In the genomic region with DNA sequence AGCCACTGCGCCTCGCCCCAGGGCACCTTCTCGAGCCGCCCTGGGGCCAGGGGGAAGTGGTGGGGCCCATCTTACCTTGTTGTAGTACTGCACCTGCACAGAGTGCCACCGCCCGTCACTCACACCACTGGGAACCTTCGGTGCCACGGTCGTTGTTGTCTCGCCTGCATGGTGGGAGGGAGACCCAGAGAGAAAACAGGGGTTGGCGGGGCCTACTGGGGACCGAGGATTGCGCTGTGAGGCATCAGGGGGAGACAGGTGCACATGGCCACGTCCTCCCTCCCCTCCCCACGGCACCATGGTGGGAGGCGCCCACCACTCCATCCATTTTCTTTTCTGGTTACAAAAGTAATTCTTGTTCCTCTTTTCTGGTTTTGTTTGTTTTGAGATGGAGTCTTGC, we compare ENCODE assay signal across 22 cellular contexts.
DNase-seq lines count a peak whose midpoint lies in the region; ATAC-seq and TF ChIP-seq lines count a peak whose summit lies in the region.
"Had no signal": no experiment of that assay in that cellular context is flagged by ENCODE, and none has a peak within 500 bp of the region (broad histone marks: within the 10 kb centered on the region; RNA-seq: fewer than 3 reads in every experiment).

No MANE protein-coding gene starts in this region.

- CTCF ChIA-PET in activated CD4-positive, alpha-beta T cell treated with anti-CD3 and anti-CD28 coated beads, Interleukin-2, amount 10 ng/mL, durations not matched to agents 7 days and 5 days (lab: Charles Lee), result no interaction called here

- no peaks in the 10 kb centered on the region for H3K36me3 Mint-ChIP-seq in activated CD4-positive, alpha-beta T cell treated with anti-CD3 and anti-CD28 coated beads, Interleukin-2, amount 10 ng/mL, durations not matched to agents 7 days and 5 days (ENCODE audit: low read depth)
- H3K36me3 Mint-ChIP-seq in activated naive CD8-positive, alpha-beta T cell, result peaks cover 2% of the 10 kb centered on the region

- no peaks in the 10 kb centered on the region for H3K9me3 ChIP-seq in spleen
- H3K9me3 ChIP-seq: body of pancreas, colonic mucosa, HAP-1, tibial nerve had no signal

- H3K4me1 ChIP-seq in spleen, result peaks cover 0 to 26% (median 14%) of the 10 kb centered on the region in 6 donors
- H3K4me1 ChIP-seq: body of pancreas, HAP-1 had no signal

- no peak for TF ChIP-seq CTCF in spleen (IDR thresholded peaks at IDR 0.05 in 8 of 11, conservative IDR thresholded peaks at IDR 0.05 in 3 of 11)

- H3K36me3 ChIP-seq in spleen, result no peaks in the 10 kb centered on the region
- H3K36me3 ChIP-seq: colonic mucosa, tibial nerve had no signal

- no peak overlapping the region for H3K4me3 Mint-ChIP-seq in activated CD4-positive, alpha-beta T cell treated with anti-CD3 and anti-CD28 coated beads, Interleukin-2, amount 10 ng/mL, durations not matched to agents 7 days and 5 days
- peak overlapping the region; percentile 37 for H3K4me3 Mint-ChIP-seq in activated naive CD8-positive, alpha-beta T cell
- H3K4me3 Mint-ChIP-seq: mesothelial cell of epicardium had no signal

- peak overlapping the region; percentile 14 to 82 (median 69) for H3K27ac ChIP-seq in spleen
- H3K27ac ChIP-seq: body of pancreas, C4-2B had no signal

- no peaks in the 10 kb centered on the region for H3K27me3 Mint-ChIP-seq in activated CD4-positive, alpha-beta T cell treated with anti-CD3 and anti-CD28 coated beads, Interleukin-2, amount 10 ng/mL, durations not matched to agents 7 days and 5 days
- no peaks in the 10 kb centered on the region for H3K27me3 Mint-ChIP-seq in activated naive CD8-positive, alpha-beta T cell

- intact Hi-C loops in spleen (cut with DNase I; ENCODE audit: low total_unique reads), result no loop called here

- peak overlapping the region in 7 of 8 donors; percentile 25 to 69 (median 40) for H3K4me3 ChIP-seq in spleen
- H3K4me3 ChIP-seq: body of pancreas, HAP-1, K562 had no signal

- peak overlapping the region; percentile 99 for H3K27ac Mint-ChIP-seq in activated CD4-positive, alpha-beta T cell treated with anti-CD3 and anti-CD28 coated beads, Interleukin-2, amount 10 ng/mL, durations not matched to agents 7 days and 5 days
- H3K27ac Mint-ChIP-seq in activated naive CD8-positive, alpha-beta T cell, result no peak overlapping the region
- H3K27ac Mint-ChIP-seq: mesothelial cell of epicardium had no signal

- POLR2A ChIA-PET in activated CD4-positive, alpha-beta T cell treated with anti-CD3 and anti-CD28 coated beads, Interleukin-2, amount 10 ng/mL, durations not matched to agents 7 days and 5 days (lab: Charles Lee), result no interaction called here

- no peaks in the 10 kb centered on the region for H3K9me3 Mint-ChIP-seq in activated CD4-positive, alpha-beta T cell treated with anti-CD3 and anti-CD28 coated beads, Interleukin-2, amount 10 ng/mL, durations not matched to agents 7 days and 5 days
- H3K9me3 Mint-ChIP-seq in activated naive CD8-positive, alpha-beta T cell (ENCODE audit: low read depth), result no peaks in the 10 kb centered on the region
- H3K9me3 Mint-ChIP-seq: mesothelial cell of epicardium had no signal

- in situ Hi-C loops in KBM-7 (cut with MboI; ENCODE audit: low pct_unique_long_range_greater_than_20kb, low sequenced_read_pairs), result no loop called here

- no peak for DNase-seq in activated CD4-positive, alpha-beta T cell treated with anti-CD3 and anti-CD28 coated beads, Interleukin-2, amount 10 ng/mL, durations not matched to agents 7 days and 5 days
- no peak for DNase-seq in activated CD4-positive, alpha-beta T cell treated with anti-CD3 and anti-CD28 coated beads for 1 hour
- DNase-seq in KBM-7, result peak; percentile 4
- peak; percentile 82 for DNase-seq in spleen
- DNase-seq in superior temporal gyrus (ENCODE audit: extremely low spot score), result no peak
- DNase-seq in NCI-H2029 (lab: John Stamatoyannopoulos, UW), result no peak
- DNase-seq: activated CD4-positive, CD25-positive, alpha-beta regulatory T cell treated with anti-CD3 and anti-CD28 coated beads, Interleukin-2, amount 50 U/mL, for 72 hours; body of pancreas; colonic mucosa; DMS79 treated with DMSO at 0.1 percent for 48 hours; foreskin melanocyte; left colon; NCI-H1092 treated with DMSO at 0.1 percent for 48 hours; NCI-H2081 treated with DMSO at 0.1 percent for 48 hours had no signal

- H3K4me1 Mint-ChIP-seq in activated CD4-positive, alpha-beta T cell treated with anti-CD3 and anti-CD28 coated beads, Interleukin-2, amount 10 ng/mL, durations not matched to agents 7 days and 5 days, result peaks cover 12% of the 10 kb centered on the region
- H3K4me1 Mint-ChIP-seq in activated naive CD8-positive, alpha-beta T cell (ENCODE audit: low read depth), result peaks cover 15% of the 10 kb centered on the region
- H3K4me1 Mint-ChIP-seq: mesothelial cell of epicardium had no signal

- H3K27me3 ChIP-seq in spleen (replicated peaks in 1 of 7), result peaks cover 0 to 2% (median 0%) of the 10 kb centered on the region in 7 donors
- H3K27me3 ChIP-seq: body of pancreas, colonic mucosa had no signal

- no peak for ATAC-seq in GM18907 (IDR thresholded peaks at IDR 0.05; ENCODE audit: unreplicated experiment)
- ATAC-seq: body of pancreas, K562, Right ventricle myocardium inferior had no signal

- WGBS in spleen, 5 donors, result 67 to 87% (median 78%) methylated on average over 13 to 16 of the region's 16 CpGs

- no peak for TF ChIP-seq POLR2A in spleen (IDR thresholded peaks at IDR 0.05)

Comparison
In these comparisons a context has a peak if more than half of its experiments do, and no peak if none do; other contexts are left out.
1. DNase-seq: peak in KBM-7 (single experiment) and spleen (single experiment); none in activated CD4-positive, alpha-beta T cell treated with anti-CD3 and anti-CD28 coated beads, Interleukin-2, amount 10 ng/mL, durations not matched to agents 7 days and 5 days (single experiment), activated CD4-positive, alpha-beta T cell treated with anti-CD3 and anti-CD28 coated beads for 1 hour (single experiment), superior temporal gyrus (single experiment) and NCI-H2029 (single experiment).